ENCODE assay signal across 10 cellular contexts in genomic region chr2:232551776-232552175, GRCh38. TPM values are rescaled to one million over a fixed set of nuclear protein-coding genes. Genes with fewer than 3 reads are reported as not detected.
A peak's percentile ranks its signal among the peaks of the same experiment; 100 is the strongest.
DNase-seq lines count a peak whose midpoint lies in the region.
"Had no signal": no experiment of that assay in that cellular context is flagged by ENCODE, and none has a peak within 500 bp of the region (broad histone marks: within the 10 kb centered on the region; RNA-seq: fewer than 3 reads in every experiment).

No MANE protein-coding gene starts in this region.

- H3K27me3 Mint-ChIP-seq in activated CD4-positive, alpha-beta T cell treated with anti-CD3 and anti-CD28 coated beads, Interleukin-2, amount 10 ng/mL, durations not matched to agents 7 days and 5 days, result no peaks in the 10 kb centered on the region
- no peaks in the 10 kb centered on the region for H3K27me3 Mint-ChIP-seq in activated T-helper 2 cell treated with anti-CD3 and anti-CD28 coated beads, Interferon-gamma antibody, Interleukin-2, Interleukin-4, amounts not matched to agents 10 μg/mL and 5 μg/mL and 100 μg/mL, durations not matched to agents 14 hours and 24 hours and 36 hours (ENCODE audit: low read depth)
- peaks cover 2 to 16% (median 11%) of the 10 kb centered on the region in 3 donors for H3K27me3 Mint-ChIP-seq in immature natural killer cell (ENCODE audit: low read depth in 3 of 3)

- H3K9ac ChIP-seq in stomach smooth muscle (ENCODE audit: low read length in 2 of 2), result peak overlapping the region; percentile 83 to 92

- peak overlapping the region; percentile 100 for H3K27ac Mint-ChIP-seq in activated CD4-positive, alpha-beta T cell treated with anti-CD3 and anti-CD28 coated beads, Interleukin-2, amount 10 ng/mL, durations not matched to agents 7 days and 5 days
- peak overlapping the region; percentile 94 for H3K27ac Mint-ChIP-seq in activated T-helper 2 cell treated with anti-CD3 and anti-CD28 coated beads, Interferon-gamma antibody, Interleukin-2, Interleukin-4, amounts not matched to agents 10 μg/mL and 5 μg/mL and 100 μg/mL, durations not matched to agents 14 hours and 24 hours and 36 hours
- H3K27ac Mint-ChIP-seq in immature natural killer cell, result peak overlapping the region; percentile 94 to 99 (median 98)

- peaks cover 4% of the 10 kb centered on the region for H3K9me3 Mint-ChIP-seq in activated CD4-positive, alpha-beta T cell treated with anti-CD3 and anti-CD28 coated beads, Interleukin-2, amount 10 ng/mL, durations not matched to agents 7 days and 5 days
- peaks cover 6% of the 10 kb centered on the region for H3K9me3 Mint-ChIP-seq in activated T-helper 2 cell treated with anti-CD3 and anti-CD28 coated beads, Interferon-gamma antibody, Interleukin-2, Interleukin-4, amounts not matched to agents 10 μg/mL and 5 μg/mL and 100 μg/mL, durations not matched to agents 14 hours and 24 hours and 36 hours
- H3K9me3 Mint-ChIP-seq in immature natural killer cell, result no peaks in the 10 kb centered on the region

- H3K4me1 Mint-ChIP-seq in activated CD4-positive, alpha-beta T cell treated with anti-CD3 and anti-CD28 coated beads, Interleukin-2, amount 10 ng/mL, durations not matched to agents 7 days and 5 days, result peaks cover 73% of the 10 kb centered on the region
- H3K4me1 Mint-ChIP-seq in activated T-helper 2 cell treated with anti-CD3 and anti-CD28 coated beads, Interferon-gamma antibody, Interleukin-2, Interleukin-4, amounts not matched to agents 10 μg/mL and 5 μg/mL and 100 μg/mL, durations not matched to agents 14 hours and 24 hours and 36 hours (ENCODE audit: low read depth), result peaks cover 64% of the 10 kb centered on the region
- H3K4me1 Mint-ChIP-seq in immature natural killer cell, result peaks cover 51 to 92% of the 10 kb centered on the region in 2 donors

- no peaks in the 10 kb centered on the region for H3K9me3 ChIP-seq in stomach smooth muscle (ENCODE audit: control insufficient read depth in 2 of 2, low read length in 2 of 2)
- H3K9me3 ChIP-seq: body of pancreas had no signal

- POLR2A ChIA-PET in activated CD4-positive, alpha-beta T cell treated with anti-CD3 and anti-CD28 coated beads, Interleukin-2, amount 10 ng/mL, durations not matched to agents 7 days and 5 days (lab: Charles Lee), result no interaction called here

- intact Hi-C loops in activated T-helper 2 cell treated with anti-CD3 and anti-CD28 coated beads, Interferon-gamma antibody, Interleukin-2, Interleukin-4, amounts not matched to agents 10 μg/mL and 5 μg/mL and 100 μg/mL, durations not matched to agents 14 hours and 24 hours and 36 hours (cut with micrococcal nuclease), result no loop called here

- peaks cover 2 to 5% of the 10 kb centered on the region in 2 donors for H3K36me3 ChIP-seq in stomach smooth muscle (ENCODE audit: control insufficient read depth in 2 of 2, insufficient read depth in 2 of 2, low read length in 2 of 2)

- H3K27ac ChIP-seq in stomach smooth muscle (ENCODE audit: low read length), result no peak overlapping the region

- H3K4me3 Mint-ChIP-seq in activated CD4-positive, alpha-beta T cell treated with anti-CD3 and anti-CD28 coated beads, Interleukin-2, amount 10 ng/mL, durations not matched to agents 7 days and 5 days, result peak overlapping the region; percentile 99
- peak overlapping the region; percentile 99 for H3K4me3 Mint-ChIP-seq in activated T-helper 2 cell treated with anti-CD3 and anti-CD28 coated beads, Interferon-gamma antibody, Interleukin-2, Interleukin-4, amounts not matched to agents 10 μg/mL and 5 μg/mL and 100 μg/mL, durations not matched to agents 14 hours and 24 hours and 36 hours (ENCODE audit: low read depth)
- peak overlapping the region; percentile 96 to 100 (median 98) for H3K4me3 Mint-ChIP-seq in immature natural killer cell

- no peak for DNase-seq in activated CD4-positive, alpha-beta T cell treated with anti-CD3 and anti-CD28 coated beads, Interleukin-2, amount 10 ng/mL, durations not matched to agents 7 days and 5 days
- no peak for DNase-seq in activated CD4-positive, alpha-beta T cell treated with anti-CD3 and anti-CD28 coated beads, Interleukin-2, amount 50 U/mL, for 4 hours
- DNase-seq in activated T-helper 2 cell treated with anti-CD3 and anti-CD28 coated beads, Interferon-gamma antibody, Interleukin-2, Interleukin-4, amounts not matched to agents 10 μg/mL and 5 μg/mL and 100 μg/mL, durations not matched to agents 14 hours and 24 hours and 36 hours (ENCODE audit: low spot score), result no peak
- DNase-seq in immature natural killer cell (no peak), superior temporal gyrus (ENCODE audit: extremely low spot score) (no peak), NCI-H446 (lab: John Stamatoyannopoulos, UW) (no peak), NCI-H82 (lab: John Stamatoyannopoulos, UW) (no peak)
- DNase-seq: body of pancreas had no signal

- H3K36me3 Mint-ChIP-seq in activated CD4-positive, alpha-beta T cell treated with anti-CD3 and anti-CD28 coated beads, Interleukin-2, amount 10 ng/mL, durations not matched to agents 7 days and 5 days (ENCODE audit: low read depth), result peaks cover 61% of the 10 kb centered on the region
- peaks cover 59% of the 10 kb centered on the region for H3K36me3 Mint-ChIP-seq in activated T-helper 2 cell treated with anti-CD3 and anti-CD28 coated beads, Interferon-gamma antibody, Interleukin-2, Interleukin-4, amounts not matched to agents 10 μg/mL and 5 μg/mL and 100 μg/mL, durations not matched to agents 14 hours and 24 hours and 36 hours (ENCODE audit: low read depth)
- H3K36me3 Mint-ChIP-seq in immature natural killer cell, result peaks cover 0 to 6% (median 6%) of the 10 kb centered on the region in 3 donors

- peaks cover 8% of the 10 kb centered on the region for H3K4me1 ChIP-seq in stomach smooth muscle (ENCODE audit: control insufficient read depth, insufficient read depth, low read length)

- H3K4me3 ChIP-seq in stomach smooth muscle (ENCODE audit: low read length in 2 of 2), result peak overlapping the region; percentile 81 to 95

- CTCF ChIA-PET in activated CD4-positive, alpha-beta T cell treated with anti-CD3 and anti-CD28 coated beads, Interleukin-2, amount 10 ng/mL, durations not matched to agents 7 days and 5 days (lab: Charles Lee), result no interaction called here

- no peaks in the 10 kb centered on the region for H3K27me3 ChIP-seq in stomach smooth muscle (ENCODE audit: control insufficient read depth in 1 of 2, insufficient read depth in 2 of 2, low read length in 2 of 2)
- H3K27me3 ChIP-seq: body of pancreas had no signal

RNA-seq across cellular contexts. Expression of gene EIF4E2, which starts 1.3 kb away (rescaled TPM):
- total RNA-seq in activated CD4-positive, alpha-beta T cell treated with anti-CD3 and anti-CD28 coated beads, Interleukin-2, amount 10 ng/mL, durations not matched to agents 7 days and 5 days, result 10 to 100 TPM; 68.1 to 76.4 TPM
- 85.0 and 88.4 TPM in 2 replicates for total RNA-seq in activated T-helper 2 cell treated with anti-CD3 and anti-CD28 coated beads, Interferon-gamma antibody, Interleukin-2, Interleukin-4, amounts not matched to agents 10 μg/mL and 5 μg/mL and 100 μg/mL, durations not matched to agents 14 hours and 24 hours and 36 hours
- 10 to 100 TPM; 60.5 to 82.0 (median 80.3) TPM for polyA plus RNA-seq in immature natural killer cell

RNA-seq across cellular contexts. Expression of gene TIGD1, which starts 1.4 kb away (rescaled TPM):
- total RNA-seq in activated CD4-positive, alpha-beta T cell treated with anti-CD3 and anti-CD28 coated beads, Interleukin-2, amount 10 ng/mL, durations not matched to agents 7 days and 5 days, result 10 to 100 TPM in 1 of 2 experiments, 1 to 10 TPM in 1; 8.7 to 10.4 TPM
- total RNA-seq in activated T-helper 2 cell treated with anti-CD3 and anti-CD28 coated beads, Interferon-gamma antibody, Interleukin-2, Interleukin-4, amounts not matched to agents 10 μg/mL and 5 μg/mL and 100 μg/mL, durations not matched to agents 14 hours and 24 hours and 36 hours, result 7.4 and 9.1 TPM in 2 replicates
- 1 to 10 TPM; 1.3 to 6.2 (median 2.7) TPM for polyA plus RNA-seq in immature natural killer cell

RNA-seq across cellular contexts. Expression of gene CHRNG, which starts 12.3 kb away (rescaled TPM):
- not detected for total RNA-seq in activated CD4-positive, alpha-beta T cell treated with anti-CD3 and anti-CD28 coated beads, Interleukin-2, amount 10 ng/mL, durations not matched to agents 7 days and 5 days
- not detected in 2 replicates for total RNA-seq in activated T-helper 2 cell treated with anti-CD3 and anti-CD28 coated beads, Interferon-gamma antibody, Interleukin-2, Interleukin-4, amounts not matched to agents 10 μg/mL and 5 μg/mL and 100 μg/mL, durations not matched to agents 14 hours and 24 hours and 36 hours
- not detected for polyA plus RNA-seq in immature natural killer cell
- total RNA-seq: body of pancreas, H4 had no signal

RNA-seq across cellular contexts. Expression of gene CHRND, which starts 25.8 kb away (rescaled TPM):
- total RNA-seq in activated CD4-positive, alpha-beta T cell treated with anti-CD3 and anti-CD28 coated beads, Interleukin-2, amount 10 ng/mL, durations not matched to agents 7 days and 5 days, result not detected
- not detected in 2 replicates for total RNA-seq in activated T-helper 2 cell treated with anti-CD3 and anti-CD28 coated beads, Interferon-gamma antibody, Interleukin-2, Interleukin-4, amounts not matched to agents 10 μg/mL and 5 μg/mL and 100 μg/mL, durations not matched to agents 14 hours and 24 hours and 36 hours
- not detected for polyA plus RNA-seq in immature natural killer cell
- total RNA-seq: body of pancreas, H4 had no signal

RNA-seq across cellular contexts. Expression of gene PRSS56, which starts 31.6 kb away (rescaled TPM):
- total RNA-seq in activated CD4-positive, alpha-beta T cell treated with anti-CD3 and anti-CD28 coated beads, Interleukin-2, amount 10 ng/mL, durations not matched to agents 7 days and 5 days, result not detected
- not detected in 2 replicates for total RNA-seq in activated T-helper 2 cell treated with anti-CD3 and anti-CD28 coated beads, Interferon-gamma antibody, Interleukin-2, Interleukin-4, amounts not matched to agents 10 μg/mL and 5 μg/mL and 100 μg/mL, durations not matched to agents 14 hours and 24 hours and 36 hours
- polyA plus RNA-seq in immature natural killer cell, result not detected
- total RNA-seq: body of pancreas, H4 had no signal
